9 cellular contexts compared by ENCODE assay signal in the genomic region with DNA sequence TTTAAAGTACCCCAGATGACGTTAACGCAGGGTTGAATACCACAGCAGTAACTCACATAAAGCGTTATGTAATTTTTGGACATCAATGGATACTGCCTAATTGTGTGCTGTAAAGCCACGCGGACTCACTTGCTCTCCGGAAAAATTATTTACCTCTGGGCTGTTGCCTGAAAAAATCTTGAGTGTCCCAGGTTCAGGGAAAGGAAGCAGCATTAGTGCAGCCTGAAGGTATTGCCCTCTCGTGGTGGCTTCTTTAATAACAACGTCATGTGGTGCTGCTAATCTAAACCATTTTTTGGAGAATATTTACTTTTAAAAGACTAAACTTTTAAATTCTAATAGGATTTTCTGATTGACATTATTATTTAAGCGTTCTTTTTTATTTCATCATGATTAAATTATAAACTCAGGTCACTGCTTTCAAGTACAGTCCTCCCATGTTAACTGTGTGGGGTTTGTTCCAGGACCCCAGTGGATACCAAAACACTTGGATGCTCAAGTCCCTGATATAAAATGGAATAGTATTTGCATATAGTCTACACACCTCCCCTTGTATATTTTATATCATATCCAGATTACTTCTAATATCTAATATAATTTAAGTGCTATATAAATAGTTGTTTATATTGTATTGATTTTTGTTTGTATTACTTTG.
DNase-seq lines count a peak whose midpoint lies in the region; ATAC-seq and TF ChIP-seq lines count a peak whose summit lies in the region.
"Had no signal": no experiment of that assay in that cellular context is flagged by ENCODE, and none has a peak within 500 bp of the region (broad histone marks: within the 10 kb centered on the region; RNA-seq: fewer than 3 reads in every experiment).

No MANE protein-coding gene starts in this region.

- ATAC-seq in HG03108 (IDR thresholded peaks at IDR 0.05; ENCODE audit: unreplicated experiment) (no peak), HG03469 (IDR thresholded peaks at IDR 0.05; ENCODE audit: unreplicated experiment) (no peak)

- H3K36me3 Mint-ChIP-seq in endodermal cell (ENCODE audit: low read depth) = peaks cover 6% of the 10 kb centered on the region

- H3K27me3 Mint-ChIP-seq in endodermal cell (ENCODE audit: insufficient read depth) = no peaks in the 10 kb centered on the region

- H3K36me3 ChIP-seq in endodermal cell (ENCODE audit: control insufficient read depth, insufficient read depth, low read length) = no peaks in the 10 kb centered on the region
- H3K36me3 ChIP-seq: BLaER1 treated with 17β-estradiol and CSF1 and Interleukin-3, amounts not matched to agents 10 nM and 100 nM had no signal

- H3K9me3 ChIP-seq in endodermal cell (ENCODE audit: control insufficient read depth, low read length) = no peaks in the 10 kb centered on the region

- H3K27ac ChIP-seq in endodermal cell (ENCODE audit: low read depth, low read length) = no peak overlapping the region
- H3K27ac ChIP-seq: BLaER1 treated with 17β-estradiol and CSF1 and Interleukin-3, amounts not matched to agents 10 nM and 100 nM had no signal

- no peak overlapping the region for H3K4me3 Mint-ChIP-seq in endodermal cell

- DNase-seq in NCI-H2227 (lab: John Stamatoyannopoulos, UW; ENCODE audit: unreplicated experiment) = peak; percentile 2
- DNase-seq in NCI-H2227 treated with DMSO at 0.1 percent for 48 hours (lab: John Stamatoyannopoulos, UW) = no peak
- peak; percentile 46 for DNase-seq in NCI-H82 (lab: John Stamatoyannopoulos, UW)
- peak; percentile 71 for DNase-seq in endodermal cell
- DNase-seq in retinal pigment epithelial cell (ENCODE audit: low read depth) = no peak
- DNase-seq in DMS79 (lab: John Stamatoyannopoulos, UW) = no peak

- H3K27me3 ChIP-seq in endodermal cell (ENCODE audit: control insufficient read depth, insufficient read depth, low read length, poor library complexity, severe bottlenecking) = no peaks in the 10 kb centered on the region

- H3K4me1 Mint-ChIP-seq in endodermal cell = peaks cover 9% of the 10 kb centered on the region

- H3K9ac ChIP-seq in endodermal cell (ENCODE audit: extremely low read depth, low read length, poor library complexity, severe bottlenecking) = no peak overlapping the region
- H3K9ac ChIP-seq: BLaER1 treated with 17β-estradiol and CSF1 and Interleukin-3, amounts not matched to agents 10 nM and 100 nM had no signal

- H3K4me3 ChIP-seq in endodermal cell (ENCODE audit: low read length) (no peak overlapping the region), retinal pigment epithelial cell (ENCODE audit: low read length) (no peak overlapping the region)
- H3K4me3 ChIP-seq: BLaER1 treated with 17β-estradiol and CSF1 and Interleukin-3, amounts not matched to agents 10 nM and 100 nM had no signal

- TF ChIP-seq CTCF in endodermal cell (conservative IDR thresholded peaks at IDR 0.05) (peak; percentile 87), retinal pigment epithelial cell (conservative IDR thresholded peaks at IDR 0.05; ENCODE audit: low read depth, low read length) (peak; percentile 34)

- H3K4me1 ChIP-seq in endodermal cell (ENCODE audit: control insufficient read depth, insufficient read depth, low read length) = no peaks in the 10 kb centered on the region

- 20 to 68% methylated on average over 2 to 6 of the region's 9 CpGs for WGBS in endodermal cell (ENCODE audit: insufficient coverage in 1 of 2, insufficient read length in 1 of 2), 2 experiments

- no peak overlapping the region for H3K27ac Mint-ChIP-seq in endodermal cell

- peaks cover 7% of the 10 kb centered on the region for H3K9me3 Mint-ChIP-seq in endodermal cell

Comparison
In these comparisons a context has a peak if more than half of its experiments do, and no peak if none do; other contexts are left out.
1. DNase-seq: peak in NCI-H2227 (single experiment), NCI-H82 (single experiment) and endodermal cell (single experiment); none in NCI-H2227 treated with DMSO at 0.1 percent for 48 hours (single experiment), retinal pigment epithelial cell (single experiment) and DMS79 (single experiment).